In the genomic region with DNA sequence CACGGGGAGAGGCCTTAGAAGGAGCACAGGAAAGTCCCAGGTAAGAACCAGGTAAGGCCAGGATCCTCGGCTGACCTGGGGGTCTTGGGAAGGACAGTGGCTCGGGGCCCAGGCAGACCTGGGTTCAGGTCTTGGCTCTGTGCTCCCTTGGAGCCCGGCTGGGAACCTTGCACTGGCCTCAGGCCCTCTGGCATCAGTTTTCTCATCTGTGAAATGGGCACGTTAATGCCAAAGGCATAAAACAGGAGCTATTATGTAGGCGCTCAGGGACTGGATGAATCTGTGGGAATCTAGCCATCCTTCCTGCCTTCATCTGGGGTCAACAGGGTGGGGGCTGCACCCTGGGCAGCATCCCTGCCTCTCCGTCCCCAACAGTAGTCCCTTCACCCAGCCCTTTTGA, we compare ENCODE assay signal across 13 cellular contexts. TPM values are rescaled to one million over a fixed set of nuclear protein-coding genes. Genes with fewer than 3 reads are reported as not detected.
A peak's percentile ranks its signal among the peaks of the same experiment; 100 is the strongest.
DNase-seq lines count a peak whose midpoint lies in the region; ATAC-seq and TF ChIP-seq lines count a peak whose summit lies in the region.
"Had no signal": no experiment of that assay in that cellular context is flagged by ENCODE, and none has a peak within 500 bp of the region (broad histone marks: within the 10 kb centered on the region; RNA-seq: fewer than 3 reads in every experiment).

No MANE protein-coding gene starts in this region.

- DNase-seq in body of pancreas (no peak), esophagus muscularis mucosa (ENCODE audit: extremely low spot score) (no peak), islet precursor cell (peak; percentile 35), prostate gland (ENCODE audit: low spot score) (no peak), adrenal gland (no peak), smooth muscle cell (lab: John Stamatoyannopoulos, UW; ENCODE audit: unreplicated experiment) (no peak), aorta (no peak)
- DNase-seq: C1 segment of cervical spinal cord; Caco-2; CD8-positive, alpha-beta T cell; DND-41; GOT3; HCEC 1CT had no signal

- H3K9ac ChIP-seq in smooth muscle cell (ENCODE audit: low read depth): no peak overlapping the region

- intact Hi-C loops in body of pancreas (cut with DNase I) (no loop called here), esophagus muscularis mucosa (cut with DNase I) (no loop called here), prostate gland (cut with DNase I) (no loop called here), adrenal gland (cut with DNase I) (no loop called here), aorta (cut with DNase I) (no loop called here)

- H3K9me3 ChIP-seq in body of pancreas (no peaks in the 10 kb centered on the region), esophagus muscularis mucosa (no peaks in the 10 kb centered on the region), prostate gland (no peaks in the 10 kb centered on the region), adrenal gland (replicated peaks in 1 of 3) (no peaks in the 10 kb centered on the region), smooth muscle cell (replicated peaks; ENCODE audit: low read depth) (no peaks in the 10 kb centered on the region), aorta (ENCODE audit: control insufficient read depth, low read length) (no peaks in the 10 kb centered on the region)
- H3K9me3 ChIP-seq: Caco-2 had no signal

- no peak overlapping the region for H2AFZ ChIP-seq in smooth muscle cell (ENCODE audit: low read depth)

- no peak overlapping the region for H3K4me3 ChIP-seq in body of pancreas
- no peak overlapping the region for H3K4me3 ChIP-seq in esophagus muscularis mucosa
- no peak overlapping the region for H3K4me3 ChIP-seq in prostate gland
- no peak overlapping the region for H3K4me3 ChIP-seq in adrenal gland
- H3K4me3 ChIP-seq in smooth muscle cell: no peak overlapping the region
- H3K4me3 ChIP-seq in aorta (ENCODE audit: low read length in 2 of 2): no peak overlapping the region

- TF ChIP-seq POLR2A in body of pancreas (IDR thresholded peaks at IDR 0.05) (no peak), esophagus muscularis mucosa (IDR thresholded peaks at IDR 0.05; ENCODE audit: low read depth) (no peak), prostate gland (IDR thresholded peaks at IDR 0.05) (no peak), adrenal gland (IDR thresholded peaks at IDR 0.05) (no peak)

- no peak for TF ChIP-seq EP300 in esophagus muscularis mucosa (IDR thresholded peaks at IDR 0.05)

- WGBS in body of pancreas, 2 donors: 54 to 55% methylated on average over 2 to 7 of the region's 7 CpGs
- WGBS in esophagus muscularis mucosa: 64% methylated on average over 6 of the region's 7 CpGs
- 68% methylated on average over 6 of the region's 7 CpGs for WGBS in prostate gland
- 68 to 82% (median 78%) methylated on average over 4 to 7 of the region's 7 CpGs for whole genome bisulfite sequencing in adrenal gland, 4 donors
- 90% methylated on average over 7 of the region's 7 CpGs for WGBS in smooth muscle cell (ENCODE audit: low lambda C conversion rate)
- 71 to 80% methylated on average over 7 of the region's 7 CpGs for WGBS in aorta, 2 donors

- H3K27me3 ChIP-seq in body of pancreas (no peaks in the 10 kb centered on the region), esophagus muscularis mucosa (no peaks in the 10 kb centered on the region), prostate gland (replicated peaks; ENCODE audit: insufficient read depth) (no peaks in the 10 kb centered on the region), adrenal gland (no peaks in the 10 kb centered on the region), smooth muscle cell (ENCODE audit: low read depth) (no peaks in the 10 kb centered on the region), aorta (ENCODE audit: control insufficient read depth in 1 of 2, insufficient read depth in 2 of 2, low read length in 1 of 2) (no peaks in the 10 kb centered on the region)

- H3K4me2 ChIP-seq in smooth muscle cell: no peak overlapping the region

- H3K79me2 ChIP-seq in smooth muscle cell (ENCODE audit: low read depth): no peaks in the 10 kb centered on the region

- H3K27ac ChIP-seq in body of pancreas (peak overlapping the region; percentile 74 to 83 (median 78)), esophagus muscularis mucosa (replicated peaks in 1 of 4) (peak overlapping the region; percentile 54 to 72 (median 65)), prostate gland (peak overlapping the region; percentile 44 to 74), adrenal gland (peak overlapping the region in 1 of 5 donors; percentile 17), smooth muscle cell (ENCODE audit: low read depth) (no peak overlapping the region), aorta (ENCODE audit: low read depth in 1 of 2, low read length in 2 of 2) (no peak overlapping the region)

- H4K20me1 ChIP-seq in smooth muscle cell (ENCODE audit: low read depth): no peaks in the 10 kb centered on the region

- H3K36me3 ChIP-seq in body of pancreas (replicated peaks in 1 of 2; ENCODE audit: insufficient read depth in 1 of 2, low read depth in 2 of 2) (no peaks in the 10 kb centered on the region), esophagus muscularis mucosa (no peaks in the 10 kb centered on the region), prostate gland (no peaks in the 10 kb centered on the region), adrenal gland (replicated peaks in 1 of 2) (no peaks in the 10 kb centered on the region), smooth muscle cell (ENCODE audit: low read depth) (no peaks in the 10 kb centered on the region), aorta (ENCODE audit: control insufficient read depth in 1 of 2, insufficient read depth in 2 of 2, low read length in 1 of 2) (no peaks in the 10 kb centered on the region)

- ATAC-seq in body of pancreas: no peak
- ATAC-seq in aorta (ENCODE audit: low FRiP score): no peak
- ATAC-seq: CD8-positive, alpha-beta T cell had no signal

- TF ChIP-seq CTCF in body of pancreas (IDR thresholded peaks at IDR 0.05) (no peak), esophagus muscularis mucosa (IDR thresholded peaks at IDR 0.05) (no peak), prostate gland (IDR thresholded peaks at IDR 0.05) (no peak), adrenal gland (IDR thresholded peaks at IDR 0.05) (no peak), smooth muscle cell (IDR thresholded peaks at IDR 0.05; ENCODE audit: borderline replicate concordance, insufficient read depth, poor library complexity, severe bottlenecking) (no peak)

- peaks cover 26% of the 10 kb centered on the region for H3K4me1 ChIP-seq in body of pancreas
- peaks cover 0 to 61% (median 32%) of the 10 kb centered on the region in 4 donors for H3K4me1 ChIP-seq in esophagus muscularis mucosa
- H3K4me1 ChIP-seq in prostate gland (replicated peaks): peaks cover 2% of the 10 kb centered on the region
- peaks cover 0 to 4% of the 10 kb centered on the region in 2 donors for H3K4me1 ChIP-seq in adrenal gland (replicated peaks in 1 of 2)
- H3K4me1 ChIP-seq in smooth muscle cell (ENCODE audit: low read depth): no peaks in the 10 kb centered on the region
- H3K4me1 ChIP-seq in aorta (ENCODE audit: control insufficient read depth in 1 of 2, insufficient read depth in 2 of 2, low read length in 2 of 2): no peaks in the 10 kb centered on the region
- H3K4me1 ChIP-seq: Caco-2 had no signal

- H3F3A ChIP-seq in smooth muscle cell (ENCODE audit: low read depth): no peaks in the 10 kb centered on the region

RNA-seq across cellular contexts. Expression of a gene that starts 8.3 kb away (rescaled TPM):
- total RNA-seq in body of pancreas (10 to 100 TPM; 13.2 to 24.4 TPM), esophagus muscularis mucosa (1 to 10 TPM; 2.5 to 6.3 (median 4.1) TPM), prostate gland (10 to 100 TPM; 11.6 to 13.5 TPM), adrenal gland (10 to 100 TPM in 2 of 8 donors, 1 to 10 TPM in 4, under 1 TPM in 2; 0.69 to 21.6 (median 2.3) TPM), smooth muscle cell (3.7 and 7.9 TPM in 2 replicates), aorta (1 to 10 TPM in 1 of 2 donors, under 1 TPM in 1; 0.88 to 2.2 TPM)
- polyA plus RNA-seq in adrenal gland (10 to 100 TPM in 2 of 3 donors, 1 to 10 TPM in 1; 4.3 to 22.0 (median 16.6) TPM), smooth muscle cell (16.6 TPM in 2 replicates), aorta (under 1 TPM; 0.13 to 0.50 TPM)

Comparison
In these comparisons a context has a peak if more than half of its experiments do, and no peak if none do; other contexts are left out.
1. H3K27ac ChIP-seq: peak in body of pancreas (4 of 4), esophagus muscularis mucosa (4 of 4) and prostate gland (2 of 2); none in smooth muscle cell (single experiment) and aorta (0 of 2).